ENCODE assay signal across 9 cellular contexts in genomic region chr6:27893059-27893835, GRCh38. TPM values are rescaled to one million over a fixed set of nuclear protein-coding genes. Genes with fewer than 3 reads are reported as not detected.
A peak's percentile ranks its signal among the peaks of the same experiment; 100 is the strongest.
DNase-seq lines count a peak whose midpoint lies in the region; TF ChIP-seq lines count a peak whose summit lies in the region.
"Had no signal": no experiment of that assay in that cellular context is flagged by ENCODE, and none has a peak within 500 bp of the region (broad histone marks: within the 10 kb centered on the region; RNA-seq: fewer than 3 reads in every experiment).

No MANE protein-coding gene starts in this region.

- DNase-seq in COLO668 (lab: John Stamatoyannopoulos, UW; ENCODE audit: unreplicated experiment) (peak; percentile 86), GM20000 (ENCODE audit: low spot score) (peak; percentile 86), HS-27A (ENCODE audit: low read depth) (peak; percentile 88), NK-92 (lab: John Stamatoyannopoulos, UW; ENCODE audit: unreplicated experiment) (peak; percentile 39), endothelial cell (ENCODE audit: low spot score) (peak; percentile 87), middle frontal gyrus (ENCODE audit: extremely low spot score, low spot score) (peak; percentile 49)
- peak; percentile 90 for DNase-seq in activated CD8-positive, alpha-beta memory T cell treated with anti-CD3 and anti-CD28 coated beads for 24 hours
- DNase-seq in stimulated activated CD8-positive, alpha-beta memory T cell treated with anti-CD3 and anti-CD28 coated beads, Interleukin-2, amount 100 ng/mL, for 1 hour (ENCODE audit: low read depth in 2 of 2) = peak; percentile 66 to 73

- H3K4me3 Mint-ChIP-seq in endothelial cell (ENCODE audit: unreplicated experiment) = no peak overlapping the region
- H3K4me3 Mint-ChIP-seq: stimulated activated naive CD8-positive, alpha-beta T cell treated with anti-CD3 and anti-CD28 coated beads, Interleukin-15, Interleukin-2, amounts not matched to agents 100 ng/mL and 50 ng/mL, for 24 hours had no signal

- TF ChIP-seq CTCF in GM20000 (IDR thresholded peaks at IDR 0.05; ENCODE audit: extremely low read depth, missing control alignments) (no peak), endothelial cell (IDR thresholded peaks at IDR 0.05; ENCODE audit: unreplicated experiment) (no peak)

- no peaks in the 10 kb centered on the region for H3K9me3 Mint-ChIP-seq in endothelial cell (ENCODE audit: unreplicated experiment)
- H3K9me3 Mint-ChIP-seq: stimulated activated naive CD8-positive, alpha-beta T cell treated with anti-CD3 and anti-CD28 coated beads, Interleukin-15, Interleukin-2, amounts not matched to agents 100 ng/mL and 50 ng/mL, for 24 hours had no signal

- peaks cover 6% of the 10 kb centered on the region for H3K27me3 Mint-ChIP-seq in endothelial cell (ENCODE audit: unreplicated experiment)
- H3K27me3 Mint-ChIP-seq: stimulated activated naive CD8-positive, alpha-beta T cell treated with anti-CD3 and anti-CD28 coated beads, Interleukin-15, Interleukin-2, amounts not matched to agents 100 ng/mL and 50 ng/mL, for 24 hours had no signal

- H3K4me1 Mint-ChIP-seq in endothelial cell (ENCODE audit: unreplicated experiment) = peaks cover 27% of the 10 kb centered on the region

- peak overlapping the region; percentile 90 for H3K27ac Mint-ChIP-seq in endothelial cell (ENCODE audit: unreplicated experiment)
- H3K27ac Mint-ChIP-seq: stimulated activated naive CD8-positive, alpha-beta T cell treated with anti-CD3 and anti-CD28 coated beads, Interleukin-15, Interleukin-2, amounts not matched to agents 100 ng/mL and 50 ng/mL, for 24 hours had no signal

- H3K36me3 Mint-ChIP-seq in endothelial cell (ENCODE audit: low read depth, unreplicated experiment) = peaks cover 3% of the 10 kb centered on the region

RNA-seq across cellular contexts. Expression of gene OR2B2, which starts 18.9 kb away (rescaled TPM):
- total RNA-seq in endothelial cell (ENCODE audit: unreplicated experiment) = not detected

Comparison
In these comparisons a context has a peak if more than half of its experiments do, and no peak if none do; other contexts are left out.
1. Peak in every context shown above with its lines: DNase-seq.
2. DNase-seq: peak in every context shown above with its lines; median percentile 90 in activated CD8-positive, alpha-beta memory T cell treated with anti-CD3 and anti-CD28 coated beads for 24 hours; 88 in HS-27A; 87 in endothelial cell; 86 in COLO668; 86 in GM20000; 70 in stimulated activated CD8-positive, alpha-beta memory T cell treated with anti-CD3 and anti-CD28 coated beads, Interleukin-2, amount 100 ng/mL, for 1 hour; 49 in middle frontal gyrus; 39 in NK-92.